ENCODE assay signal across 14 cellular contexts in the genomic region with DNA sequence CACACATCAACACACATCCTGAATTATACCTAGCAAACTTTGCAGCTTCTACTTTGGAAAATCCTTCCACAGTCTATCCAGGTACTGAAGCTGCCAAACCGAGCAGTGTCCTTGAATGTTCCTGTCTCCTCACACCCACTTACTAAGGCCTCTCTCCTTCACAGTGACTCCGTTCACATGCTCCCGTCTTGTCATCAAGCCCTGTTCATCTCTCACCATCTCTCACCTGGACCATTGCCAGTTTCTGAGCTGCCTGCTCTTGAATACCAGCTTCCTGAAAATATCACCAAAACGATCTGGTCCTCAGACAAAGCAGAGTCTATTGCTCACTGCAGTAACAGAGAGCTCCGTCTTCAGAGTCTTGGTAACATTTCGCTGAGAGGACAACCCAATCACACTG. TPM values are rescaled to one million over a fixed set of nuclear protein-coding genes. Genes with fewer than 3 reads are reported as not detected.
A peak's percentile ranks its signal among the peaks of the same experiment; 100 is the strongest.
DNase-seq lines count a peak whose midpoint lies in the region; ATAC-seq and TF ChIP-seq lines count a peak whose summit lies in the region.
"Had no signal": no experiment of that assay in that cellular context is flagged by ENCODE, and none has a peak within 500 bp of the region (broad histone marks: within the 10 kb centered on the region; RNA-seq: fewer than 3 reads in every experiment).

No MANE protein-coding gene starts in this region.

- no peak overlapping the region for H3K4me3 Mint-ChIP-seq in activated T-helper 17 cell treated with anti-CD3 and anti-CD28 coated beads, Interleukin-2, amount 50 U/mL, for 72 hours
- H3K4me3 Mint-ChIP-seq in activated T-helper 2 cell treated with anti-CD3 and anti-CD28 coated beads, Interferon-gamma antibody, Interleukin-2, Interleukin-4, amounts not matched to agents 10 μg/mL and 5 μg/mL and 100 μg/mL, durations not matched to agents 14 hours and 24 hours and 36 hours (ENCODE audit: low read depth), result no peak overlapping the region
- H3K4me3 Mint-ChIP-seq: dendritic cell treated with granulocyte-macrophage colony-stimulating factor and Interleukin-4, amounts not matched to agents 40 ng/mL and 50 ng/mL, for 4 days had no signal

- 46 to 54% (median 48%) methylated on average over 6 of the region's 6 CpGs for WGBS in heart left ventricle, 4 donors
- 55 to 63% methylated on average over 6 of the region's 6 CpGs for WGBS in testis, 2 donors

- H3K36me3 ChIP-seq in heart left ventricle, result no peaks in the 10 kb centered on the region
- no peaks in the 10 kb centered on the region for H3K36me3 ChIP-seq in testis (ENCODE audit: low read depth, missing control alignments)
- no peaks in the 10 kb centered on the region for H3K36me3 ChIP-seq in OCI-LY7 (ENCODE audit: insufficient read depth, low read length)
- H3K36me3 ChIP-seq: MG63 had no signal

- POLR2A ChIA-PET in OCI-LY7 (lab: Charles Lee), result interaction anchor here (0.7 to 1.4 kb wide), 4 partner anchors 9 to 59 kb away, joined by 3 to 10 read pairs (median 4); no protein-coding TSS in a partner anchor

- TF ChIP-seq CTCF in heart left ventricle (IDR thresholded peaks at IDR 0.05), result no peak
- TF ChIP-seq CTCF in testis (IDR thresholded peaks at IDR 0.05), result no peak
- no peak for TF ChIP-seq CTCF in OCI-LY7 (conservative IDR thresholded peaks at IDR 0.05; ENCODE audit: low read length)

- H3K4me1 Mint-ChIP-seq in activated T-helper 17 cell treated with anti-CD3 and anti-CD28 coated beads, Interleukin-2, amount 50 U/mL, for 72 hours, result no peaks in the 10 kb centered on the region
- peaks cover 17% of the 10 kb centered on the region for H3K4me1 Mint-ChIP-seq in activated T-helper 2 cell treated with anti-CD3 and anti-CD28 coated beads, Interferon-gamma antibody, Interleukin-2, Interleukin-4, amounts not matched to agents 10 μg/mL and 5 μg/mL and 100 μg/mL, durations not matched to agents 14 hours and 24 hours and 36 hours (ENCODE audit: low read depth)

- H3K4me3 ChIP-seq in heart left ventricle, result no peak overlapping the region
- no peak overlapping the region for H3K4me3 ChIP-seq in testis
- H3K4me3 ChIP-seq in OCI-LY7 (ENCODE audit: low read depth, low read length, poor library complexity, severe bottlenecking), result no peak overlapping the region
- H3K4me3 ChIP-seq: MG63 had no signal

- peak; percentile 39 to 47 for ATAC-seq in left cardiac atrium
- ATAC-seq in heart left ventricle, result no peak
- peak; percentile 9 for ATAC-seq in HG03520 (IDR thresholded peaks at IDR 0.05; ENCODE audit: unreplicated experiment)
- ATAC-seq in activated T-helper 17 cell treated with anti-CD3 and anti-CD28 coated beads, Interleukin-2, amount 50 U/mL, for 72 hours (replicated peaks), result peak; percentile 28
- no peak for ATAC-seq in HG02840 (IDR thresholded peaks at IDR 0.05; ENCODE audit: low FRiP score, unreplicated experiment)

- H3K9me3 Mint-ChIP-seq in activated T-helper 17 cell treated with anti-CD3 and anti-CD28 coated beads, Interleukin-2, amount 50 U/mL, for 72 hours, result no peaks in the 10 kb centered on the region
- peaks cover 7% of the 10 kb centered on the region for H3K9me3 Mint-ChIP-seq in activated T-helper 2 cell treated with anti-CD3 and anti-CD28 coated beads, Interferon-gamma antibody, Interleukin-2, Interleukin-4, amounts not matched to agents 10 μg/mL and 5 μg/mL and 100 μg/mL, durations not matched to agents 14 hours and 24 hours and 36 hours

- BruUV-seq in OCI-LY7 (replicated peaks; lab: Mats Ljungman, UMichigan), result no TSS peak

- intact Hi-C loops in left cardiac atrium (cut with DNase I), result no loop called here
- intact Hi-C loops in heart left ventricle (cut with DNase I), result no loop called here
- intact Hi-C loops in testis (cut with DNase I; ENCODE audit: low total_unique reads), result no loop called here
- intact Hi-C loops in OCI-LY7 (cut with micrococcal nuclease; ENCODE audit: unreplicated experiment), result no loop called here
- intact Hi-C loops in activated T-helper 2 cell treated with anti-CD3 and anti-CD28 coated beads, Interferon-gamma antibody, Interleukin-2, Interleukin-4, amounts not matched to agents 10 μg/mL and 5 μg/mL and 100 μg/mL, durations not matched to agents 14 hours and 24 hours and 36 hours (cut with micrococcal nuclease), result no loop called here

- H3K4me1 ChIP-seq in heart left ventricle (no peaks in the 10 kb centered on the region), testis (no peaks in the 10 kb centered on the region), OCI-LY7 (ENCODE audit: insufficient read depth, low read length, poor library complexity, severe bottlenecking) (no peaks in the 10 kb centered on the region)

- no peak overlapping the region for H2AFZ ChIP-seq in OCI-LY7 (ENCODE audit: low read length)

- H3K27me3 ChIP-seq in heart left ventricle (no peaks in the 10 kb centered on the region), testis (no peaks in the 10 kb centered on the region)
- H3K27me3 ChIP-seq: MG63 had no signal

- no peaks in the 10 kb centered on the region for H3K9me2 ChIP-seq in OCI-LY7 (ENCODE audit: insufficient read depth, low read length)

- no peaks in the 10 kb centered on the region for H3K79me2 ChIP-seq in OCI-LY7 (ENCODE audit: insufficient read depth, low read depth, low read length)

- H3K27ac ChIP-seq in heart left ventricle (no peak overlapping the region), testis (no peak overlapping the region), OCI-LY7 (ENCODE audit: low read depth, low read length, poor library complexity, severe bottlenecking) (no peak overlapping the region)
- H3K27ac ChIP-seq: HL-60 had no signal

- CTCF ChIA-PET in OCI-LY7 (lab: Charles Lee; ENCODE audit: unreplicated experiment), result no interaction called here

- H3K36me3 Mint-ChIP-seq in activated T-helper 17 cell treated with anti-CD3 and anti-CD28 coated beads, Interleukin-2, amount 50 U/mL, for 72 hours (ENCODE audit: low read depth), result no peaks in the 10 kb centered on the region
- H3K36me3 Mint-ChIP-seq in activated T-helper 2 cell treated with anti-CD3 and anti-CD28 coated beads, Interferon-gamma antibody, Interleukin-2, Interleukin-4, amounts not matched to agents 10 μg/mL and 5 μg/mL and 100 μg/mL, durations not matched to agents 14 hours and 24 hours and 36 hours (ENCODE audit: low read depth), result no peaks in the 10 kb centered on the region

- H3K27me3 Mint-ChIP-seq in activated T-helper 17 cell treated with anti-CD3 and anti-CD28 coated beads, Interleukin-2, amount 50 U/mL, for 72 hours, result no peaks in the 10 kb centered on the region
- H3K27me3 Mint-ChIP-seq in activated T-helper 2 cell treated with anti-CD3 and anti-CD28 coated beads, Interferon-gamma antibody, Interleukin-2, Interleukin-4, amounts not matched to agents 10 μg/mL and 5 μg/mL and 100 μg/mL, durations not matched to agents 14 hours and 24 hours and 36 hours (ENCODE audit: low read depth), result peaks cover 11% of the 10 kb centered on the region
- H3K27me3 Mint-ChIP-seq: dendritic cell treated with granulocyte-macrophage colony-stimulating factor and Interleukin-4, amounts not matched to agents 40 ng/mL and 50 ng/mL, for 4 days had no signal

- no peak overlapping the region for H3K4me2 ChIP-seq in OCI-LY7 (ENCODE audit: low read length)

- no peaks in the 10 kb centered on the region for H4K20me1 ChIP-seq in OCI-LY7 (ENCODE audit: insufficient read depth, low read length)

- DNase-seq in left cardiac atrium (peak; percentile 29), heart left ventricle (no peak), testis (peak; percentile 23), OCI-LY7 (ENCODE audit: low spot score) (no peak)
- DNase-seq in activated T-helper 2 cell treated with anti-CD3 and anti-CD28 coated beads, Interferon-gamma antibody, Interleukin-2, Interleukin-4, amounts not matched to agents 10 μg/mL and 5 μg/mL and 100 μg/mL, durations not matched to agents 14 hours and 24 hours and 36 hours (ENCODE audit: low spot score), result no peak
- DNase-seq: activated T-cell treated with anti-CD3 and anti-CD28 coated beads for 4 hours; MG63; NCI-H524; stimulated activated CD4-positive, alpha-beta T cell treated with anti-CD3 and anti-CD28 coated beads, Interleukin-1b, Interleukin-23, amount 100 ng/mL, for 48 hours had no signal

- TF ChIP-seq POLR2A in heart left ventricle (IDR thresholded peaks at IDR 0.05) (no peak), testis (IDR thresholded peaks at IDR 0.05) (no peak)

- no peak overlapping the region for H3K27ac Mint-ChIP-seq in activated T-helper 17 cell treated with anti-CD3 and anti-CD28 coated beads, Interleukin-2, amount 50 U/mL, for 72 hours
- H3K27ac Mint-ChIP-seq in activated T-helper 2 cell treated with anti-CD3 and anti-CD28 coated beads, Interferon-gamma antibody, Interleukin-2, Interleukin-4, amounts not matched to agents 10 μg/mL and 5 μg/mL and 100 μg/mL, durations not matched to agents 14 hours and 24 hours and 36 hours, result no peak overlapping the region
- H3K27ac Mint-ChIP-seq: dendritic cell treated with granulocyte-macrophage colony-stimulating factor and Interleukin-4, amounts not matched to agents 40 ng/mL and 50 ng/mL, for 4 days had no signal

- H3K9me3 ChIP-seq in heart left ventricle (peaks cover 0 to 5% (median 0%) of the 10 kb centered on the region in 12 donors), testis (no peaks in the 10 kb centered on the region), OCI-LY7 (ENCODE audit: low read length) (0 out of 2 replicates have a peak, but pooled peaks cover 5% of the 10 kb centered on the region)
- H3K9me3 ChIP-seq: MG63 had no signal

RNA-seq across cellular contexts. Expression of gene GCNT1, which starts 57.4 kb away (rescaled TPM):
- total RNA-seq in left cardiac atrium (1 to 10 TPM; 4.3 to 8.4 TPM), heart left ventricle (10 to 100 TPM in 1 of 9 donors, 1 to 10 TPM in 7, under 1 TPM in 1; 0.67 to 18.0 (median 3.4) TPM), testis (1 to 10 TPM; 2.1 to 7.5 TPM), OCI-LY7 (2022) (29.5 and 38.4 TPM in 2 replicates)
- polyA plus RNA-seq in heart left ventricle (under 1 TPM; 0.69 to 0.76 TPM), testis (ENCODE audit: insufficient read depth, low read depth, low replicate concordance) (6.0 TPM)
- 10 to 100 TPM in 1 of 2 donors, 1 to 10 TPM in 1; 8.7 to 11.4 TPM for total RNA-seq in activated T-helper 17 cell treated with anti-CD3 and anti-CD28 coated beads, Interleukin-2, amount 50 U/mL, for 72 hours
- 10.8 and 18.2 TPM in 2 replicates for total RNA-seq in OCI-LY7 (2014; rRNA removed; shearing (Covaris generic))
- total RNA-seq in activated T-helper 2 cell treated with anti-CD3 and anti-CD28 coated beads, Interferon-gamma antibody, Interleukin-2, Interleukin-4, amounts not matched to agents 10 μg/mL and 5 μg/mL and 100 μg/mL, durations not matched to agents 14 hours and 24 hours and 36 hours, result 12.1 and 15.0 TPM in 2 replicates

Comparison
In these comparisons a context has a peak if more than half of its experiments do, and no peak if none do; other contexts are left out.
1. ATAC-seq: peak in left cardiac atrium (2 of 2), HG03520 (single experiment) and activated T-helper 17 cell treated with anti-CD3 and anti-CD28 coated beads, Interleukin-2, amount 50 U/mL, for 72 hours (single experiment); none in heart left ventricle (0 of 4) and HG02840 (single experiment).
2. DNase-seq: peak in left cardiac atrium (single experiment) and testis (single experiment); none in heart left ventricle (0 of 5), OCI-LY7 (single experiment) and activated T-helper 2 cell treated with anti-CD3 and anti-CD28 coated beads, Interferon-gamma antibody, Interleukin-2, Interleukin-4, amounts not matched to agents 10 μg/mL and 5 μg/mL and 100 μg/mL, durations not matched to agents 14 hours and 24 hours and 36 hours (single experiment).